In the genomic region with DNA sequence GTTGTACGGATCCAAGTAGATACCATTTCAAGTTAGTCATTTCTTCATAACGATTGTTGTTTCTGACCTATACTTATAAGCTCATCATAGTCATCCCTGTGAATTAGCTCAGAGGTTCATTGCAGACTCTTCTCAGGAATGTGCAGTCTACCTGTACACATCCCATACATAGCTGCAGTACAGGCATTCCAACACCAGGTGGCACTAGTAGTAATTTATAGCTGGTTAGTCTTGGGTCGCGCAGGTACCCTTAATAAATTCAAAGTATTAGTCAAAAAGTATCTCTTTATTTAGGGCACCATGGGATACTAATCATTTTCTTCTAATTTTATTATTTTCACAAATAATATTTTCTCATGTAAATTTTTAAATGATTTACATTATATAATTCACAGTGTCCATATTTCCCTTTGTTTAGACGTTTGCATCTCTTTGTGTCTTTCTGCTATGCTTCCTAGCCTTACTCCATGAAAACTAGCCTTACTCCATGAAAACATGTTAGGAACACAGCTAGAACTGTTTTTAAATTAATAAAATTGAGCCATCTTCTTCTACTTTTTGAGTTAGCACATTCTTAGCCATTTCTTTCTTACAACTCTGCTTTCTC, we compare ENCODE assay signal across 8 cellular contexts.
A peak's percentile ranks its signal among the peaks of the same experiment; 100 is the strongest.
DNase-seq lines count a peak whose midpoint lies in the region; ATAC-seq and TF ChIP-seq lines count a peak whose summit lies in the region.

No MANE protein-coding gene starts in this region.

- H3K9ac ChIP-seq in PC-3 (ENCODE audit: low read length), result no peak overlapping the region

- no peaks in the 10 kb centered on the region for H3K9me2 ChIP-seq in PC-3 (replicated peaks; ENCODE audit: low read length)

- TF ChIP-seq POLR2A in gastrocnemius medialis (IDR thresholded peaks at IDR 0.05), result no peak

- ATAC-seq in GM21515 (IDR thresholded peaks at IDR 0.05; ENCODE audit: unreplicated experiment), result peak; percentile 91
- ATAC-seq in PC-3, result peak; percentile 87
- peak in 1 of 2 donors; percentile 49 for ATAC-seq in left cardiac atrium
- peak in 1 of 2 donors; percentile 60 for ATAC-seq in gastrocnemius medialis

- no peaks in the 10 kb centered on the region for H3K27me3 ChIP-seq in PC-3 (ENCODE audit: low read length)
- no peaks in the 10 kb centered on the region for H3K27me3 ChIP-seq in gastrocnemius medialis

- H2AFZ ChIP-seq in PC-3 (ENCODE audit: low read length), result peak overlapping the region; percentile 15; the same call in 1 of the 2 replicates

- no peak overlapping the region for H3K4me3 ChIP-seq in PC-3 (ENCODE audit: low read length)
- H3K4me3 ChIP-seq in gastrocnemius medialis, result no peak overlapping the region

- BruUV-seq in PC-3 (replicated peaks; lab: Mats Ljungman, UMichigan), result no TSS peak

- H3K36me3 ChIP-seq in PC-3 (ENCODE audit: low read depth, low read length), result no peaks in the 10 kb centered on the region
- H3K36me3 ChIP-seq in gastrocnemius medialis, result no peaks in the 10 kb centered on the region

- H3K9me3 ChIP-seq in PC-3 (ENCODE audit: low read length) (no peaks in the 10 kb centered on the region), gastrocnemius medialis (no peaks in the 10 kb centered on the region)

- intact Hi-C loops in PC-3 (cut with micrococcal nuclease), result loop anchor here (1.0 to 10.0 kb wide), 3 partner anchors 157 to 521 kb away; no protein-coding TSS in a partner anchor
- intact Hi-C loops in left cardiac atrium (cut with DNase I), result loop anchor here in 1 of 2 donors (5.0 to 10.0 kb wide), 3 partner anchors 127 to 1237 kb away; partner anchors contain the start of gene FAM83B
- intact Hi-C loops in gastrocnemius medialis (cut with DNase I; ENCODE audit: low total_unique reads), result loop anchor here (2.0 to 10.0 kb wide), 2 partner anchors 351 to 527 kb away; no protein-coding TSS in a partner anchor

- no peaks in the 10 kb centered on the region for H3K79me2 ChIP-seq in PC-3 (ENCODE audit: low read length)

- no peaks in the 10 kb centered on the region for H3F3A ChIP-seq in PC-3 (ENCODE audit: low read length, unreplicated experiment)

- no peak overlapping the region for H3K27ac ChIP-seq in PC-3 (ENCODE audit: low read length)
- H3K27ac ChIP-seq in gastrocnemius medialis, result no peak overlapping the region

- in situ Hi-C loops in gastrocnemius medialis (cut with MboI; ENCODE audit: low sequenced_read_pairs in 4 of 4), result loop anchor here in 2 of 4 donors (25.0 kb wide), 2 partner anchors 344 to 519 kb away; no protein-coding TSS in a partner anchor

- H3K4me2 ChIP-seq in PC-3 (ENCODE audit: low read length), result peak overlapping the region; percentile 13; the same call in 1 of the 2 replicates

- CTCF ChIA-PET in PC-3 (lab: Charles Lee), result interaction anchor here (0.5 to 1.1 kb wide), 9 partner anchors 10 to 591 kb away, joined by 3 to 7 read pairs (median 3); no protein-coding TSS in a partner anchor

- peak; percentile 87 for TF ChIP-seq CTCF in PC-3 (conservative IDR thresholded peaks at IDR 0.05; ENCODE audit: low read depth, low read length)
- TF ChIP-seq CTCF in gastrocnemius medialis (IDR thresholded peaks at IDR 0.05 in 4 of 5, conservative IDR thresholded peaks at IDR 0.05 in 1 of 5), result peak; percentile 62 to 78 (median 63)

- H3K4me1 ChIP-seq in PC-3 (ENCODE audit: insufficient read depth, low read length) (peaks cover 12% of the 10 kb centered on the region), gastrocnemius medialis (no peaks in the 10 kb centered on the region)

- no peaks in the 10 kb centered on the region for H4K20me1 ChIP-seq in PC-3 (ENCODE audit: low read length)

- peak; percentile 69 for DNase-seq in ELR (ENCODE audit: low read depth)
- peak; percentile 24 for DNase-seq in HS-5 (ENCODE audit: low read depth)
- peak; percentile 94 for DNase-seq in PC-3
- peak; percentile 2 for DNase-seq in activated T-helper 9 cell treated with anti-CD3 and anti-CD28 coated beads, Interleukin-2, amount 50 U/mL, for 16 hours (ENCODE audit: low read depth)
- peak; percentile 26 for DNase-seq in left cardiac atrium
- DNase-seq in gastrocnemius medialis, result peak in 1 of 2 donors; percentile 33
- no peak for DNase-seq in amniotic stem cell (lab: John Stamatoyannopoulos, UW)

- POLR2A ChIA-PET in PC-3 (lab: Charles Lee; ENCODE audit: unreplicated experiment), result no interaction called here
